ENCODE assay signal across 12 cellular contexts in the genomic region with DNA sequence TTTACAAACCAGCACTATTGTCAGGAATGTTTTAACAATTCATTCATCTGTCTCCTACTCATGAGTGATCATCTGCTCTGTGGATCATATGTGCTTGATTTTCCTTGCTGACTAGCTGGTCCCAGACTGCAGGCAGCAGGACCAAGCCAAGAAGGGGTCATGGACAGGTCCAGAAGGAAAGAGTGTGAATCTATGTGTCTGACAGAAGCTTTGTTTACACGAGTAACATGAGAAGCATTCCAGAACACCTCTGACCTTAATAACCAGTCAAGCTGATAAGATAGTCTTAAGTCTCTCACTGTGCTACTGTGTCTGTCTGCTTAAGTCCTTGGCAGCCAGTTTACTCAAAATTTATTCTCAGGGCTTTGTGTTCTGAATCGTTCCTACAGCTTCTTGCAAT. TPM values are rescaled to one million over a fixed set of nuclear protein-coding genes. Genes with fewer than 3 reads are reported as not detected.
DNase-seq lines count a peak whose midpoint lies in the region; ATAC-seq and TF ChIP-seq lines count a peak whose summit lies in the region.
"Had no signal": no experiment of that assay in that cellular context is flagged by ENCODE, and none has a peak within 500 bp of the region (broad histone marks: within the 10 kb centered on the region; RNA-seq: fewer than 3 reads in every experiment).

No MANE protein-coding gene starts in this region.

- H3K4me1 Mint-ChIP-seq in Calu3 (ENCODE audit: low read depth, unreplicated experiment) = peaks cover 32% of the 10 kb centered on the region
- peaks cover 44% of the 10 kb centered on the region for H3K4me1 Mint-ChIP-seq in mesothelial cell of epicardium
- no peaks in the 10 kb centered on the region for H3K4me1 Mint-ChIP-seq in CD4-positive, alpha-beta T cell (ENCODE audit: low read depth)

- intact Hi-C loops in Calu3 (cut with micrococcal nuclease; ENCODE audit: unreplicated experiment) (no loop called here), dorsolateral prefrontal cortex (cut with DNase I) (no loop called here)
- intact Hi-C loops in CD4-positive, alpha-beta T cell (cut with DNase I, micrococcal nuclease) = no loop called here

- H3K36me3 Mint-ChIP-seq in Calu3 (ENCODE audit: insufficient read depth, unreplicated experiment) = peaks cover 5% of the 10 kb centered on the region
- H3K36me3 Mint-ChIP-seq in mesothelial cell of epicardium = peaks cover 20% of the 10 kb centered on the region
- no peaks in the 10 kb centered on the region for H3K36me3 Mint-ChIP-seq in CD4-positive, alpha-beta T cell (ENCODE audit: low read depth)

- no TSS peak for BruUV-seq in Calu3 (replicated peaks; lab: Mats Ljungman, UMichigan)

- TF ChIP-seq CTCF in Calu3 (IDR thresholded peaks at IDR 0.05; ENCODE audit: unreplicated experiment) (no peak), fibroblast of the aortic adventitia (IDR thresholded peaks at IDR 0.05; ENCODE audit: insufficient read depth, low read length) (no peak), mesothelial cell of epicardium (IDR thresholded peaks at IDR 0.05; ENCODE audit: unreplicated experiment) (no peak), dorsolateral prefrontal cortex (IDR thresholded peaks at IDR 0.05 in 54 of 56, conservative IDR thresholded peaks at IDR 0.05 in 2 of 56; ENCODE audit: low read depth in 1 of 56, partially characterized antibody in 56 of 56) (no peak)
- TF ChIP-seq CTCF in CD4-positive, alpha-beta T cell (IDR thresholded peaks at IDR 0.05) = no peak

- H3K27me3 Mint-ChIP-seq in Calu3 (ENCODE audit: unreplicated experiment) (no peaks in the 10 kb centered on the region), mesothelial cell of epicardium (ENCODE audit: low read depth) (no peaks in the 10 kb centered on the region)
- H3K27me3 Mint-ChIP-seq in CD4-positive, alpha-beta T cell = peaks cover 4% of the 10 kb centered on the region

- CTCF ChIA-PET in Calu3 (lab: Charles Lee) = interaction anchor here (0.7 kb wide), 2 partner anchors 9 to 287 kb away, joined by 3 to 4 read pairs; no protein-coding TSS in a partner anchor
- CTCF ChIA-PET in CD4-positive, alpha-beta T cell (lab: Charles Lee) = no interaction called here

- H3K9me3 Mint-ChIP-seq in Calu3 (ENCODE audit: low read depth, unreplicated experiment) = no peaks in the 10 kb centered on the region
- H3K9me3 Mint-ChIP-seq in mesothelial cell of epicardium = no peaks in the 10 kb centered on the region
- no peaks in the 10 kb centered on the region for H3K9me3 Mint-ChIP-seq in CD4-positive, alpha-beta T cell

- H3K4me3 Mint-ChIP-seq in Calu3 (ENCODE audit: low read depth, unreplicated experiment) (peak overlapping the region; percentile 36), mesothelial cell of epicardium (no peak overlapping the region)
- H3K4me3 Mint-ChIP-seq in CD4-positive, alpha-beta T cell = no peak overlapping the region

- H3K9me3 ChIP-seq in CD4-positive, alpha-beta T cell (ENCODE audit: control insufficient read depth, low read length) = no peaks in the 10 kb centered on the region
- H3K9me3 ChIP-seq: psoas muscle had no signal

- POLR2A ChIA-PET in CD4-positive, alpha-beta T cell (lab: Charles Lee) = no interaction called here

- H3K27ac Mint-ChIP-seq in Calu3 (ENCODE audit: unreplicated experiment) = peak overlapping the region; percentile 64
- peak overlapping the region; percentile 93 for H3K27ac Mint-ChIP-seq in mesothelial cell of epicardium
- no peak overlapping the region for H3K27ac Mint-ChIP-seq in CD4-positive, alpha-beta T cell

- H3K27ac ChIP-seq in dorsolateral prefrontal cortex = no peak overlapping the region
- no peak overlapping the region for H3K27ac ChIP-seq in CD4-positive, alpha-beta T cell (ENCODE audit: low read depth, low read length)
- H3K27ac ChIP-seq: psoas muscle had no signal

- no peaks in the 10 kb centered on the region for H3K27me3 ChIP-seq in dorsolateral prefrontal cortex
- H3K27me3 ChIP-seq in CD4-positive, alpha-beta T cell (ENCODE audit: control insufficient read depth, insufficient read depth, low read length) = no peaks in the 10 kb centered on the region

- DNase-seq in Calu3 = peak; percentile 11
- DNase-seq in NCI-H82 treated with DMSO at 0.1 percent for 48 hours (lab: John Stamatoyannopoulos, UW; ENCODE audit: unreplicated experiment) = peak; percentile 52
- peak; percentile 2 for DNase-seq in fibroblast of the aortic adventitia (ENCODE audit: low read depth)
- DNase-seq in mesothelial cell of epicardium (ENCODE audit: low spot score in 2 of 2, unreplicated experiment in 2 of 2) = no peak
- DNase-seq in dorsolateral prefrontal cortex = no peak
- DNase-seq in NCI-H524 treated with DMSO at 0.1 percent for 48 hours (lab: John Stamatoyannopoulos, UW) = no peak
- DNase-seq in CD4-positive, alpha-beta T cell = no peak
- DNase-seq: activated naive CD4-positive, alpha-beta T cell; NCI-H146; psoas muscle had no signal

- no peak overlapping the region for H3K4me3 ChIP-seq in fibroblast of the aortic adventitia (ENCODE audit: low read depth, low read length)
- no peak overlapping the region for H3K4me3 ChIP-seq in dorsolateral prefrontal cortex
- H3K4me3 ChIP-seq: psoas muscle had no signal

- no peak for ATAC-seq in CD4-positive, alpha-beta T cell (ENCODE audit: poor library complexity)
- ATAC-seq in HG02840 (IDR thresholded peaks at IDR 0.05; ENCODE audit: low FRiP score, unreplicated experiment) = no peak
- ATAC-seq: Panc1, psoas muscle had no signal

RNA-seq across cellular contexts. Expression of gene GUCY1A1, which starts 39.0 kb away (rescaled TPM):
- total RNA-seq in Calu3 (2022) (19.0 and 23.6 TPM in 2 replicates), fibroblast of the aortic adventitia (ENCODE audit: low replicate concordance) (0.09 and 2.4 TPM in 2 replicates), mesothelial cell of epicardium (49.1 to 52.3 TPM (median 52.2 TPM) in 3 replicates), dorsolateral prefrontal cortex (10 to 100 TPM; 26.3 to 69.2 (median 43.1) TPM)
- total RNA-seq in CD4-positive, alpha-beta T cell = not detected

RNA-seq across cellular contexts. Expression of gene GUCY1B1, which starts 53.2 kb away (rescaled TPM):
- total RNA-seq in Calu3 (2022) (19.3 TPM in 2 replicates), fibroblast of the aortic adventitia (ENCODE audit: low replicate concordance) (2.0 and 7.0 TPM in 2 replicates), mesothelial cell of epicardium (17.1 to 18.6 TPM (median 17.4 TPM) in 3 replicates), dorsolateral prefrontal cortex (100 to 1,000 TPM in 56 of 120 experiments, 10 to 100 TPM in 64; 31.4 to 153 (median 98.2) TPM)
- total RNA-seq in CD4-positive, alpha-beta T cell = not detected

Comparison
In these comparisons a context has a peak if more than half of its experiments do, and no peak if none do; other contexts are left out.
1. DNase-seq: peak in Calu3 (single experiment), NCI-H82 treated with DMSO at 0.1 percent for 48 hours (single experiment) and fibroblast of the aortic adventitia (single experiment); none in mesothelial cell of epicardium (0 of 2), dorsolateral prefrontal cortex (0 of 10), NCI-H524 treated with DMSO at 0.1 percent for 48 hours (single experiment) and CD4-positive, alpha-beta T cell (0 of 10).